8 cellular contexts compared by ENCODE assay signal in genomic region chr6:36759177-36759757, GRCh38.
A peak's percentile ranks its signal among the peaks of the same experiment; 100 is the strongest.
DNase-seq lines count a peak whose midpoint lies in the region; ATAC-seq and TF ChIP-seq lines count a peak whose summit lies in the region.

No MANE protein-coding gene starts in this region.

- peak; percentile 58 to 86 (median 73) for DNase-seq in CD4-positive, alpha-beta T cell
- DNase-seq in HCT116 (ENCODE audit: low read depth, low spot score) = peak; percentile 37
- DNase-seq in NCI-H345 (lab: John Stamatoyannopoulos, UW) = peak; percentile 75
- peak; percentile 56 to 81 (median 64) for DNase-seq in activated CD4-positive, CD25-positive, alpha-beta regulatory T cell (lab: John Stamatoyannopoulos, UW)
- DNase-seq in mammary epithelial cell = peak; percentile 58
- DNase-seq in kidney epithelial cell (ENCODE audit: low read depth) = no peak
- peak; percentile 81 for DNase-seq in stimulated activated CD4-positive, alpha-beta T cell treated with anti-CD3 and anti-CD28 coated beads, Interleukin-1b, Interleukin-23, amount 100 ng/mL, for 48 hours

- H3K4me2 ChIP-seq in HCT116 (ENCODE audit: low read length) (peak overlapping the region; percentile 78), mammary epithelial cell (ENCODE audit: insufficient read depth, low read depth, low read length) (no peak overlapping the region)

- BruUV-seq in HCT116 (replicated peaks; lab: Mats Ljungman, UMichigan) (no TSS peak), mammary epithelial cell (replicated peaks; lab: Mats Ljungman, UMichigan) (no TSS peak)

- intact Hi-C loops in CD4-positive, alpha-beta T cell (cut with DNase I, micrococcal nuclease) = loop anchor here (1.0 to 5.0 kb wide), 4 partner anchors 82 to 336 kb away; partner anchors contain the start of gene CDKN1A (in 1 of the 2)
- intact Hi-C loops in HCT116 (cut with micrococcal nuclease) = loop anchor here (1.0 to 5.0 kb wide), 3 partner anchors 77 to 144 kb away; no protein-coding TSS in a partner anchor
- intact Hi-C loops in mammary epithelial cell (cut with micrococcal nuclease) = loop anchor here (1.0 to 5.0 kb wide), 8 partner anchors 35 to 632 kb away; no protein-coding TSS in a partner anchor

- H3K36me3 ChIP-seq in HCT116 (ENCODE audit: control insufficient read depth in 1 of 2, insufficient read depth in 2 of 2, low read length in 2 of 2) = no peaks in the 10 kb centered on the region
- H3K36me3 ChIP-seq in mammary epithelial cell (ENCODE audit: insufficient read depth, low read length) = no peaks in the 10 kb centered on the region
- H3K36me3 ChIP-seq in kidney epithelial cell (ENCODE audit: control insufficient read depth, insufficient read depth, low read length) = no peaks in the 10 kb centered on the region

- no peaks in the 10 kb centered on the region for H3K9me2 ChIP-seq in HCT116 (ENCODE audit: insufficient read depth)

- TF ChIP-seq POLR2A in HCT116 (IDR thresholded peaks at IDR 0.05; ENCODE audit: borderline replicate concordance, extremely low read depth, insufficient read depth, insufficient read length) = no peak

- peak; percentile 98 for TF ChIP-seq CTCF in CD4-positive, alpha-beta T cell (IDR thresholded peaks at IDR 0.05)
- TF ChIP-seq CTCF in HCT116 (IDR thresholded peaks at IDR 0.05 in 2 of 3, conservative IDR thresholded peaks at IDR 0.05 in 1 of 3; ENCODE audit: borderline replicate concordance in 1 of 3, insufficient read depth in 1 of 3, low read depth in 2 of 3, low read length in 2 of 3) (peak; percentile 87 to 99 (median 98)), mammary epithelial cell (conservative IDR thresholded peaks at IDR 0.05 in 1 of 2, IDR thresholded peaks at IDR 0.05 in 1 of 2; ENCODE audit: extremely low read depth in 1 of 2, insufficient read depth in 1 of 2, low read depth in 1 of 2, low read length in 2 of 2) (peak; percentile 93 to 98), kidney epithelial cell (IDR thresholded peaks at IDR 0.05; ENCODE audit: insufficient read depth, low read length, poor library complexity, severe bottlenecking) (peak; percentile 100)

- H4K20me1 ChIP-seq in HCT116 (ENCODE audit: insufficient read depth) (no peaks in the 10 kb centered on the region), mammary epithelial cell (ENCODE audit: insufficient read depth, low read length) (no peaks in the 10 kb centered on the region)

- no peaks in the 10 kb centered on the region for H3K27me3 ChIP-seq in CD4-positive, alpha-beta T cell (ENCODE audit: control insufficient read depth, insufficient read depth, low read length)
- H3K27me3 ChIP-seq in HCT116 (ENCODE audit: insufficient read depth, low read length) (no peaks in the 10 kb centered on the region), mammary epithelial cell (ENCODE audit: insufficient read depth, low read length) (no peaks in the 10 kb centered on the region), kidney epithelial cell (ENCODE audit: control insufficient read depth, insufficient read depth, low read length) (no peaks in the 10 kb centered on the region)

- H3K9ac ChIP-seq in HCT116 (ENCODE audit: low read length) (no peak overlapping the region), mammary epithelial cell (ENCODE audit: insufficient read depth, low read length) (no peak overlapping the region)

- dilution Hi-C loops in mammary epithelial cell (cut with HindIII; ENCODE audit: low sequenced_read_pairs) = loop anchor here (5.0 kb wide), 2 partner anchors 88 to 258 kb away; no protein-coding TSS in a partner anchor

- RAD21 ChIA-PET in HCT116 (lab: Charles Lee; ENCODE audit: low non-redundant PET in 1 of 2, low total read pairs in 2 of 2, uncharacterized antibody in 2 of 2, unreplicated experiment in 2 of 2) = interaction anchor here in 1 of 2 experiments (0.6 to 1.3 kb wide), 4 partner anchors 36 to 259 kb away, joined by 3 to 7 read pairs (median 4); no protein-coding TSS in a partner anchor

- H3K36me3 Mint-ChIP-seq in CD4-positive, alpha-beta T cell (ENCODE audit: low read depth) = no peaks in the 10 kb centered on the region

- H3K9me3 Mint-ChIP-seq in CD4-positive, alpha-beta T cell = no peaks in the 10 kb centered on the region

- no peak overlapping the region for H3K27ac ChIP-seq in CD4-positive, alpha-beta T cell (ENCODE audit: low read depth, low read length)
- H3K27ac ChIP-seq in HCT116 (ENCODE audit: low read depth, low read length) = no peak overlapping the region
- no peak overlapping the region for H3K27ac ChIP-seq in mammary epithelial cell (ENCODE audit: insufficient read depth, low read depth, low read length)

- H3K4me1 ChIP-seq in HCT116 (ENCODE audit: control insufficient read depth in 1 of 2, insufficient read depth in 2 of 2, low read length in 2 of 2) (peaks cover 4 to 29% of the 10 kb centered on the region in 2 experiments; a peak in 3 of 4 replicates), mammary epithelial cell (ENCODE audit: insufficient read depth, low read length) (peaks cover 4% of the 10 kb centered on the region)

- CTCF ChIA-PET in CD4-positive, alpha-beta T cell (lab: Charles Lee) = interaction anchor here (0.5 to 2.3 kb wide), 24 partner anchors 9 to 337 kb away, joined by 3 to 22 read pairs (median 4); partner anchors contain the start of genes CDKN1A and MTCH1
- CTCF ChIA-PET in HCT116 (lab: Charles Lee) = interaction anchor here (0.6 to 2.5 kb wide), 18 partner anchors 10 to 457 kb away, joined by 3 to 29 read pairs (median 4); no protein-coding TSS in a partner anchor
- CTCF ChIA-PET in mammary epithelial cell (lab: Charles Lee; ENCODE audit: low non-redundant PET) = interaction anchor here (0.5 to 0.7 kb wide), 5 partner anchors 15 to 499 kb away, joined by 3 to 15 read pairs (median 6); partner anchors contain the start of genes TBC1D22B and TMEM217

- no peaks in the 10 kb centered on the region for H3K79me2 ChIP-seq in HCT116 (ENCODE audit: insufficient read depth, low read length)
- H3K79me2 ChIP-seq in mammary epithelial cell (ENCODE audit: insufficient read depth, low read length) = no peaks in the 10 kb centered on the region

- 0% methylated on average over 6 of the region's 8 CpGs for WGBS in mammary epithelial cell (ENCODE audit: low coverage, missing lambda C conversion rate)

- no peaks in the 10 kb centered on the region for H3K9me3 ChIP-seq in CD4-positive, alpha-beta T cell (ENCODE audit: control insufficient read depth, low read length)
- H3K9me3 ChIP-seq in HCT116 (ENCODE audit: control insufficient read depth in 1 of 2, insufficient read depth in 1 of 2, low read depth in 1 of 2, low read length in 2 of 2) (no peaks in the 10 kb centered on the region), mammary epithelial cell (replicated peaks; ENCODE audit: insufficient read depth, low read length) (no peaks in the 10 kb centered on the region)

- H3K27me3 Mint-ChIP-seq in CD4-positive, alpha-beta T cell = no peaks in the 10 kb centered on the region

- ATAC-seq in CD4-positive, alpha-beta T cell (ENCODE audit: poor library complexity) = peak; percentile 53
- ATAC-seq in HCT116 (peak; percentile 95), GM18517 (IDR thresholded peaks at IDR 0.05; ENCODE audit: unreplicated experiment) (no peak)

- POLR2A ChIA-PET in CD4-positive, alpha-beta T cell (lab: Charles Lee) = interaction anchor here (0.6 to 1.5 kb wide), 5 partner anchors 12 to 423 kb away, joined by 3 read pairs; no protein-coding TSS in a partner anchor
- POLR2A ChIA-PET in HCT116 (lab: Charles Lee) = interaction anchor here (1.5 kb wide), 1 partner anchor 81 kb away, joined by 3 read pairs; the partner anchor contains the start of gene CDKN1A

- H3K27ac Mint-ChIP-seq in CD4-positive, alpha-beta T cell = no peak overlapping the region

- in situ Hi-C loops in mammary epithelial cell (cut with MboI; ENCODE audit: low sequenced_read_pairs in 2 of 2) = loop anchor here in 1 of 2 donors (10.0 kb wide), 1 partner anchor 144 kb away; no protein-coding TSS in a partner anchor

- H3K4me3 Mint-ChIP-seq in CD4-positive, alpha-beta T cell = no peak overlapping the region

- peaks cover 46% of the 10 kb centered on the region for H3K4me1 Mint-ChIP-seq in CD4-positive, alpha-beta T cell (ENCODE audit: low read depth)

- H3K4me3 ChIP-seq in HCT116 (replicated peaks in 1 of 2; ENCODE audit: low read depth in 1 of 2, low read length in 2 of 2) (peak overlapping the region; percentile 23 to 51; a peak in 3 of 4 replicates), mammary epithelial cell (replicated peaks in 1 of 3; ENCODE audit: insufficient read depth in 1 of 3, low read depth in 2 of 3, low read length in 3 of 3) (no peak overlapping the region), kidney epithelial cell (ENCODE audit: low read depth, low read length) (no peak overlapping the region)

- peak overlapping the region; percentile 79 for H2AFZ ChIP-seq in HCT116 (ENCODE audit: low read depth, low read length, poor library complexity, severe bottlenecking)
- no peak overlapping the region for H2AFZ ChIP-seq in mammary epithelial cell (ENCODE audit: low read depth, low read length)

- peak; percentile 93 for TF ChIP-seq RAD21 in HCT116 (IDR thresholded peaks at IDR 0.05; ENCODE audit: low read depth)

TF ChIP-seq in HCT116, 20 proteins besides CTCF, POLR2A, EP300 and RAD21 (continues in another document):
- TF ChIP-seq POLR2AphosphoS5 (IDR thresholded peaks at IDR 0.05; ENCODE audit: low read depth, low read length) = no peak
- no peak for TF ChIP-seq ZBTB33 (IDR thresholded peaks at IDR 0.05; ENCODE audit: extremely low read depth, insufficient replicate concordance, low read length)
- TF ChIP-seq ZNF274 (IDR thresholded peaks at IDR 0.05; ENCODE audit: low read depth, low read length) = no peak
- no peak for TF ChIP-seq ATF3 (IDR thresholded peaks at IDR 0.05)
- no peak for TF ChIP-seq SIN3A (IDR thresholded peaks at IDR 0.05; ENCODE audit: low read depth)
- no peak for TF ChIP-seq TCF7L2 (IDR thresholded peaks at IDR 0.05; ENCODE audit: borderline replicate concordance, extremely low read depth, insufficient read depth, insufficient read length)

Comparison
In these comparisons a context has a peak if more than half of its experiments do, and no peak if none do; other contexts are left out.
1. H3K4me3 ChIP-seq: peak in HCT116 (2 of 2); none in mammary epithelial cell (0 of 3) and kidney epithelial cell (single experiment).
2. Peak in every context shown above with its lines, with median percentiles within 50 percentile points of each other: CTCF ChIP-seq.